ENCODE assay signal across 8 cellular contexts in the genomic region with DNA sequence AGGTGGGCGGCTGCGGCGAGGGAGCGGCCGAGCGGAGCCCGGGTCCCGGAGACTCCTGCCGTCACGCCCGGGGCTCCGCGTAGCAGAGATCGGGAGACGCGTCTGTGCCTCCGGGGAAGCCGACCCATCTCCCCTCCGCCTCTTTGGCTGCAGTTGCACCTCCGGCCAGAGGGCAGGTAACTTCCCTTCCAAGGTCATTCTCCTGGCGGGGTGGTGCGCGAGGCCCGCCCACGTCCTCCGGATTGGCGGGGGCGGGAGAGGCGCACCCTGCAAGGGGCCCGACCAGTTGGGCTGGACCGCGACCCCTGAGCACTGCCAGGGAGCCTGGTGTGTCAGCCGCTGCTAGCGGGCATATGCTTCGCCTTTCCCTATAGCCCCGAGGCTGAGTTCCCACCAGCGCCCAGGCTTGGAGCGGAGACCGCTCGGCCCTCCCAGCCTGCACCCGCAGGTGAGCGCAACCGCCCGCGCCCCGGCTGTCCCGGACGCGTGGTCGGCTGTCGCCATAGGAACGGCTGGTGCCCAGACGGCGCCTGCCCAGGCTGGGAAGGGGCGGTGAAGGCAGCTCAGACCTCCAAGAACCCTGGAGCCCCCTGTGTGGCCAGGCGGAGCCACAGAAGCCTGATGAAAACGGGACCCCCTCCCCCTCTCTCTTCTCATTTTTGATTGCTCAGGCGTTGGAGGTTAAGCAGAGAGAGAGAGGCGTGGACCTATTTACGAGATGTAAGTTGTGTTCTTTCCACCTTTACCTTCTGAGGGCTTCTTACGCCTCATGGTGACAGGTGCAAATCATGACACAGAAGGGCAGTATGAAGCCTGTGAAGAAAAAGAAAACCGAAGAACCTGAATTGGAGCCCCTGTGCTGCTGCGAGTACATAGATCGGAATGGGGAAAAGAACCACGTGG. TPM values are rescaled to one million over a fixed set of nuclear protein-coding genes. Genes with fewer than 3 reads are reported as not detected.
DNase-seq lines count a peak whose midpoint lies in the region; TF ChIP-seq lines count a peak whose summit lies in the region.

No MANE protein-coding gene starts in this region.

- H3K4ac ChIP-seq in mesenchymal stem cell (ENCODE audit: low read depth in 1 of 2, low read length in 2 of 2): no peak overlapping the region

- H3K18ac ChIP-seq in mesenchymal stem cell (ENCODE audit: low read depth in 1 of 2, low read length in 2 of 2): no peak overlapping the region

- WGBS in mesenchymal stem cell: 4% methylated on average over 43 of the region's 65 CpGs

- no peak overlapping the region for H2BK120ac ChIP-seq in mesenchymal stem cell (ENCODE audit: low read depth, low read length)

- H3K4me1 ChIP-seq in Loucy (ENCODE audit: insufficient read depth, low read length, poor library complexity, severe bottlenecking) (peaks cover 27% of the 10 kb centered on the region), mesenchymal stem cell (ENCODE audit: control insufficient read depth, insufficient read depth, low read depth, low read length) (peaks cover 6% of the 10 kb centered on the region)

- no peaks in the 10 kb centered on the region for H4K20me1 ChIP-seq in Loucy (ENCODE audit: insufficient read depth, low read length, poor library complexity, severe bottlenecking)

- H3K4me3 ChIP-seq in H7 (ENCODE audit: insufficient read depth, low read depth, low read length) (peak overlapping the region; percentile 72), Loucy (ENCODE audit: low read length, poor library complexity, severe bottlenecking) (peak overlapping the region; percentile 83), WI38 (ENCODE audit: low read depth, low read length) (peak overlapping the region; percentile 64), mesenchymal stem cell (ENCODE audit: insufficient read depth in 1 of 2, low read depth in 1 of 2, low read length in 2 of 2) (peak overlapping the region; percentile 63 to 83)

- H3K14ac ChIP-seq in mesenchymal stem cell (ENCODE audit: low read length in 2 of 2): peak overlapping the region in 1 of 2 experiments; percentile 41

- H3K23ac ChIP-seq in mesenchymal stem cell (ENCODE audit: low read length in 2 of 2): peak overlapping the region in 1 of 2 experiments; percentile 86

- no peak overlapping the region for H2AK5ac ChIP-seq in mesenchymal stem cell (ENCODE audit: low read length, severe bottlenecking)

- H3K27me3 ChIP-seq in H7 (ENCODE audit: control insufficient read depth, insufficient read depth, low read length): peaks cover 14% of the 10 kb centered on the region
- H3K27me3 ChIP-seq in Loucy (ENCODE audit: insufficient read depth, low read length, poor library complexity, severe bottlenecking): no peaks in the 10 kb centered on the region
- peaks cover 18 to 24% of the 10 kb centered on the region in 2 experiments for H3K27me3 ChIP-seq in mesenchymal stem cell (ENCODE audit: control insufficient read depth in 1 of 2, insufficient read depth in 1 of 2, low read length in 2 of 2)

- H3K36me3 ChIP-seq in H7 (replicated peaks; ENCODE audit: control insufficient read depth, insufficient read depth, low read length) (no peaks in the 10 kb centered on the region), Loucy (ENCODE audit: insufficient read depth, low read length) (no peaks in the 10 kb centered on the region), mesenchymal stem cell (ENCODE audit: control insufficient read depth in 1 of 2, insufficient read depth in 2 of 2, low read depth in 1 of 2, low read length in 2 of 2) (no peaks in the 10 kb centered on the region)

- peak; percentile 31 for TF ChIP-seq CTCF in GM12873 (IDR thresholded peaks at IDR 0.05; ENCODE audit: insufficient read depth, low read depth, low read length, missing control alignments)
- no peak for TF ChIP-seq CTCF in Loucy (conservative IDR thresholded peaks at IDR 0.05; ENCODE audit: low read length)
- no peak for TF ChIP-seq CTCF in WI38 (IDR thresholded peaks at IDR 0.05; ENCODE audit: low read depth, low read length)

- H4K8ac ChIP-seq in mesenchymal stem cell (ENCODE audit: low read length): no peak overlapping the region

- H3K27ac ChIP-seq in mesenchymal stem cell (ENCODE audit: low read length, poor library complexity, severe bottlenecking): no peak overlapping the region

- no peak overlapping the region for H2BK5ac ChIP-seq in mesenchymal stem cell (ENCODE audit: low read depth, low read length, poor library complexity, severe bottlenecking)

- H2AFZ ChIP-seq in Loucy (ENCODE audit: low read length) (peak overlapping the region; percentile 96), mesenchymal stem cell (ENCODE audit: low read depth, low read length) (peak overlapping the region; percentile 8)

- no peak overlapping the region for H2BK12ac ChIP-seq in mesenchymal stem cell (ENCODE audit: low read length in 2 of 2)

- H3K4me2 ChIP-seq in Loucy (ENCODE audit: low read depth, low read length, poor library complexity, severe bottlenecking) (peak overlapping the region; percentile 83), mesenchymal stem cell (ENCODE audit: low read length, poor library complexity, severe bottlenecking) (peak overlapping the region; percentile 98)

- H3K79me2 ChIP-seq in Loucy (ENCODE audit: insufficient read depth, low read length): no peaks in the 10 kb centered on the region

- DNase-seq in H7 (peak; percentile 87), cortex of kidney (lab: John Stamatoyannopoulos, UW) (peak; percentile 9), mesenchymal stem cell (no peak), mucosa of gallbladder (ENCODE audit: low spot score) (no peak)
- DNase-seq in stimulated activated naive CD4-positive, alpha-beta T cell treated with Interleukin-2 at 50 U/mL for 16 hours (lab: John Stamatoyannopoulos, UW): peak; percentile 28

- H3K9ac ChIP-seq in Loucy (ENCODE audit: low read depth, low read length, poor library complexity, severe bottlenecking) (peak overlapping the region; percentile 63), mesenchymal stem cell (ENCODE audit: low read length) (peak overlapping the region; percentile 66)

- no peaks in the 10 kb centered on the region for H3K79me1 ChIP-seq in mesenchymal stem cell (replicated peaks; ENCODE audit: low read length, poor library complexity, severe bottlenecking)

- no peak overlapping the region for H2BK15ac ChIP-seq in mesenchymal stem cell (ENCODE audit: low read depth, poor library complexity, severe bottlenecking)

- H3K9me3 ChIP-seq in Loucy (ENCODE audit: insufficient read depth, low read depth, low read length) (no peaks in the 10 kb centered on the region), mesenchymal stem cell (ENCODE audit: control insufficient read depth, low read length) (no peaks in the 10 kb centered on the region)

- no peaks in the 10 kb centered on the region for H3F3A ChIP-seq in Loucy (ENCODE audit: low read depth)

- H3K9me2 ChIP-seq in Loucy (replicated peaks; ENCODE audit: low read depth, low read length): no peaks in the 10 kb centered on the region

- no peak overlapping the region for H4K91ac ChIP-seq in mesenchymal stem cell (ENCODE audit: low read length)

RNA-seq across cellular contexts. Expression of a gene that starts 0.5 kb away (rescaled TPM):
- 4.4 and 6.4 TPM in 2 replicates for total RNA-seq in H7 (2014; rRNA removed; shearing (Covaris generic))
- 0.11 TPM for polyA plus RNA-seq in mesenchymal stem cell (2013, experiment 1 of 2)
- 0.23 TPM for polyA plus RNA-seq in mesenchymal stem cell (2013, experiment 2 of 2)
- total RNA-seq in mucosa of gallbladder: 7.7 TPM

Comparison
In these comparisons a context has a peak if more than half of its experiments do, and no peak if none do; other contexts are left out.
1. DNase-seq: peak in H7 (single experiment), cortex of kidney (single experiment) and stimulated activated naive CD4-positive, alpha-beta T cell treated with Interleukin-2 at 50 U/mL for 16 hours (single experiment); none in mesenchymal stem cell (single experiment) and mucosa of gallbladder (single experiment).
2. Peak in every context shown above with its lines, with median percentiles within 50 percentile points of each other: H3K4me3 ChIP-seq.